ENCODE assay signal across 10 cellular contexts in the genomic region with DNA sequence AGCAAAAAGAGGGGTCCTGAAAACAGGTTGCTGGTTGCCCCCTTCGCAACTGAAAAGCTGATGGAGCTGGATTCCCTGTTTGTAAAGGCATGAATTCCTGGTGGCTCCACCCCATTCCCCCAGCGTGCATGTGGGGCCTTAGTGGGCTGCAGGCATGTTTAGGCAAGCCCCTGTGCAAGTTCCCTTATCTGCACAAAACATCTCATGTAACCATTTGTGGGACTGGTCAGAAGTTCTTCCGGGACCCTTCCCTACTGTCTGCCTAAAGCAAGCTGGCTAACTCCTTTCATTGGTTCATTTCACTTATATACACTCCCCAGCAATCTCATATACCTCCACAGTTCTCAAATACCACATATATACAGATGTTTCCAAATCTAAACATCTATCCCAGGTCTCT. TPM values are rescaled to one million over a fixed set of nuclear protein-coding genes. Genes with fewer than 3 reads are reported as not detected.
A peak's percentile ranks its signal among the peaks of the same experiment; 100 is the strongest.
DNase-seq lines count a peak whose midpoint lies in the region; ATAC-seq and TF ChIP-seq lines count a peak whose summit lies in the region.
"Had no signal": no experiment of that assay in that cellular context is flagged by ENCODE, and none has a peak within 500 bp of the region (broad histone marks: within the 10 kb centered on the region; RNA-seq: fewer than 3 reads in every experiment).

No MANE protein-coding gene starts in this region.

- no peak overlapping the region for H3K27ac ChIP-seq in CD4-positive, CD25-positive, alpha-beta regulatory T cell (ENCODE audit: insufficient read depth, low read length, poor library complexity, severe bottlenecking)
- H3K27ac ChIP-seq in RWPE2 (ENCODE audit: poor library complexity, severe bottlenecking) (no peak overlapping the region), iPS-20b (ENCODE audit: low read length) (no peak overlapping the region)

- ATAC-seq in CD4-positive, CD25-positive, alpha-beta regulatory T cell (ENCODE audit: low read depth in 2 of 2), result no peak
- ATAC-seq in RWPE2 (ENCODE audit: low read depth) (peak; percentile 10; the same call in 1 of the 3 replicates), HG02798 (IDR thresholded peaks at IDR 0.05; ENCODE audit: poor library complexity, unreplicated experiment) (no peak), GM19328 (IDR thresholded peaks at IDR 0.05; ENCODE audit: unreplicated experiment) (no peak), GM18868 (IDR thresholded peaks at IDR 0.05; ENCODE audit: unreplicated experiment) (no peak)

- H3K27me3 ChIP-seq in CD4-positive, CD25-positive, alpha-beta regulatory T cell (ENCODE audit: control insufficient read depth, insufficient read depth, low read length), result no peaks in the 10 kb centered on the region
- H3K27me3 ChIP-seq in RWPE2 (ENCODE audit: insufficient read depth, poor library complexity, severe bottlenecking) (no peaks in the 10 kb centered on the region), iPS-20b (ENCODE audit: insufficient read depth, low read length) (no peaks in the 10 kb centered on the region), skeletal muscle satellite cell (ENCODE audit: control insufficient read depth, insufficient read depth, low read length) (no peaks in the 10 kb centered on the region)

- H3K9me3 Mint-ChIP-seq in CD4-positive, CD25-positive, alpha-beta regulatory T cell, result peaks cover 0 to 1% (median 0%) of the 10 kb centered on the region in 7 donors

- peak overlapping the region; percentile 17 to 27 (median 21) for H3K27ac Mint-ChIP-seq in CD4-positive, CD25-positive, alpha-beta regulatory T cell

- peak overlapping the region; percentile 87 to 98 (median 94) for H3K4me3 Mint-ChIP-seq in CD4-positive, CD25-positive, alpha-beta regulatory T cell

- peak overlapping the region; percentile 78 for H3K4me2 ChIP-seq in skeletal muscle satellite cell (ENCODE audit: low read length)

- peaks cover 12 to 72% (median 44%) of the 10 kb centered on the region in 4 donors for H3K4me1 Mint-ChIP-seq in CD4-positive, CD25-positive, alpha-beta regulatory T cell

- peaks cover 21% of the 10 kb centered on the region for H3K4me1 ChIP-seq in CD4-positive, CD25-positive, alpha-beta regulatory T cell (ENCODE audit: control insufficient read depth, insufficient read depth, low read length, poor library complexity, severe bottlenecking)
- H3K4me1 ChIP-seq in RWPE2 (ENCODE audit: insufficient read depth, poor library complexity, severe bottlenecking), result peaks cover 8% of the 10 kb centered on the region
- peaks cover 11% of the 10 kb centered on the region; the same call in 1 of the 2 replicates for H3K4me1 ChIP-seq in iPS-20b (ENCODE audit: insufficient read depth, low read length)
- H3K4me1 ChIP-seq in skeletal muscle satellite cell (ENCODE audit: control insufficient read depth, insufficient read depth, low read length), result peaks cover 17% of the 10 kb centered on the region

- no peak for TF ChIP-seq CTCF in RWPE2 (IDR thresholded peaks at IDR 0.05; ENCODE audit: poor library complexity, severe bottlenecking)

- H3K9ac ChIP-seq in iPS-20b (ENCODE audit: low read depth, low read length) (no peak overlapping the region), skeletal muscle satellite cell (ENCODE audit: low read depth, low read length) (no peak overlapping the region)

- DNase-seq in CD4-positive, CD25-positive, alpha-beta regulatory T cell, result no peak
- no peak for DNase-seq in RWPE2 (ENCODE audit: low spot score)
- DNase-seq in CD1c-positive myeloid dendritic cell (ENCODE audit: extremely low spot score), result no peak
- DNase-seq: NCI-H1105 had no signal

- H3K36me3 ChIP-seq in CD4-positive, CD25-positive, alpha-beta regulatory T cell (ENCODE audit: control insufficient read depth, insufficient read depth, low read length), result no peaks in the 10 kb centered on the region
- H3K36me3 ChIP-seq in RWPE2 (ENCODE audit: low read depth) (no peaks in the 10 kb centered on the region), iPS-20b (ENCODE audit: insufficient read depth, low read depth, low read length) (no peaks in the 10 kb centered on the region), skeletal muscle satellite cell (ENCODE audit: insufficient read depth, low read length) (no peaks in the 10 kb centered on the region)

- H3K4me3 ChIP-seq in CD4-positive, CD25-positive, alpha-beta regulatory T cell (ENCODE audit: low read depth, low read length), result peak overlapping the region; percentile 93
- no peak overlapping the region for H3K4me3 ChIP-seq in RWPE2 (ENCODE audit: severe bottlenecking)
- H3K4me3 ChIP-seq in iPS-20b (ENCODE audit: low read length), result peak overlapping the region; percentile 27; the same call in 1 of the 2 replicates
- no peak overlapping the region for H3K4me3 ChIP-seq in skeletal muscle satellite cell (ENCODE audit: low read length)

- no peaks in the 10 kb centered on the region for H3K9me3 ChIP-seq in CD4-positive, CD25-positive, alpha-beta regulatory T cell (ENCODE audit: control insufficient read depth in 2 of 2, low read length in 2 of 2)
- no peaks in the 10 kb centered on the region for H3K9me3 ChIP-seq in RWPE2 (ENCODE audit: severe bottlenecking)
- H3K9me3 ChIP-seq in iPS-20b (ENCODE audit: insufficient read depth, low read depth, low read length), result no peaks in the 10 kb centered on the region
- no peaks in the 10 kb centered on the region for H3K9me3 ChIP-seq in skeletal muscle satellite cell (replicated peaks; ENCODE audit: low read length)

- peaks cover 6% of the 10 kb centered on the region for H3K27me3 Mint-ChIP-seq in CD4-positive, CD25-positive, alpha-beta regulatory T cell

- H3K36me3 Mint-ChIP-seq in CD4-positive, CD25-positive, alpha-beta regulatory T cell, result peaks cover 18% of the 10 kb centered on the region

RNA-seq across cellular contexts. Expression of a gene that starts 24.0 kb away (rescaled TPM):
- total RNA-seq in CD4-positive, CD25-positive, alpha-beta regulatory T cell, result not detected
- polyA plus RNA-seq in CD4-positive, CD25-positive, alpha-beta regulatory T cell, result not detected
- not detected in 2 replicates for total RNA-seq in skeletal muscle satellite cell (2012; rRNA removed)
- total RNA-seq: mesenteric fat pad had no signal

Comparison
In these comparisons a context has a peak if more than half of its experiments do, and no peak if none do; other contexts are left out.
1. H3K4me3 ChIP-seq: peak in CD4-positive, CD25-positive, alpha-beta regulatory T cell (single experiment) and iPS-20b (single experiment); none in RWPE2 (single experiment) and skeletal muscle satellite cell (single experiment).